Comparison of ENCODE assay signal across 8 cellular contexts in genomic region chr9:3240651-3241268, GRCh38.
DNase-seq lines count a peak whose midpoint lies in the region; ATAC-seq and TF ChIP-seq lines count a peak whose summit lies in the region.

No MANE protein-coding gene starts in this region.

- ATAC-seq in GM18511 (IDR thresholded peaks at IDR 0.05; ENCODE audit: unreplicated experiment) (peak; percentile 93), HG02981 (IDR thresholded peaks at IDR 0.05; ENCODE audit: unreplicated experiment) (peak; percentile 88), left colon (peak; percentile 92)
- ATAC-seq in activated CD4-positive, CD25-positive, alpha-beta regulatory T cell treated with anti-CD3 and anti-CD28 coated beads, Interleukin-2, amount 50 U/mL, for 24 hours = peak; percentile 89 to 90
- peak; percentile 80 for ATAC-seq in central memory CD8-positive, alpha-beta T cell (replicated peaks; ENCODE audit: extremely low read depth, poor library complexity, severe bottlenecking)

- peaks cover 5% of the 10 kb centered on the region for H3K36me3 Mint-ChIP-seq in central memory CD8-positive, alpha-beta T cell (ENCODE audit: insufficient read depth)

- no peaks in the 10 kb centered on the region for H3K9me3 Mint-ChIP-seq in central memory CD8-positive, alpha-beta T cell

- no peak overlapping the region for H3K4me3 Mint-ChIP-seq in central memory CD8-positive, alpha-beta T cell

- DNase-seq in AG09309 (ENCODE audit: low read depth) (peak; percentile 33), NCI-H2171 treated with DMSO at 0.1 percent for 48 hours (lab: John Stamatoyannopoulos, UW) (peak; percentile 62), left colon (peak; percentile 51 to 77)
- DNase-seq in central memory CD8-positive, alpha-beta T cell (ENCODE audit: low spot score in 2 of 2) = peak; percentile 16 to 25
- DNase-seq in stimulated activated CD4-positive, alpha-beta T cell treated with anti-CD3 and anti-CD28 coated beads, Interleukin-4, amount 100 ng/mL, for 24 hours = peak; percentile 75

- intact Hi-C loops in left colon (cut with DNase I, micrococcal nuclease) = no loop called here

- peak; percentile 86 for TF ChIP-seq CTCF in AG09309 (IDR thresholded peaks at IDR 0.05; ENCODE audit: control insufficient read depth, insufficient read depth, low read depth, low read length, missing control alignments)

- no peak overlapping the region for H3K27ac Mint-ChIP-seq in central memory CD8-positive, alpha-beta T cell (ENCODE audit: low read depth)

- H3K27me3 Mint-ChIP-seq in central memory CD8-positive, alpha-beta T cell = no peaks in the 10 kb centered on the region

- no peak overlapping the region for H3K4me3 ChIP-seq in AG09309 (ENCODE audit: control insufficient read depth, low read depth, low read length)

- peaks cover 5% of the 10 kb centered on the region for H3K4me1 Mint-ChIP-seq in central memory CD8-positive, alpha-beta T cell

Comparison
In these comparisons a context has a peak if more than half of its experiments do, and no peak if none do; other contexts are left out.
1. DNase-seq: peak in every context shown above with its lines; median percentile 75 in stimulated activated CD4-positive, alpha-beta T cell treated with anti-CD3 and anti-CD28 coated beads, Interleukin-4, amount 100 ng/mL, for 24 hours; 64 in left colon; 62 in NCI-H2171 treated with DMSO at 0.1 percent for 48 hours; 33 in AG09309; 20 in central memory CD8-positive, alpha-beta T cell.